16 cellular contexts compared by ENCODE assay signal in genomic region chr17:63984206-63984605, GRCh38. TPM values are rescaled to one million over a fixed set of nuclear protein-coding genes. Genes with fewer than 3 reads are reported as not detected.
A peak's percentile ranks its signal among the peaks of the same experiment; 100 is the strongest.
DNase-seq lines count a peak whose midpoint lies in the region; ATAC-seq and TF ChIP-seq lines count a peak whose summit lies in the region.
"Had no signal": no experiment of that assay in that cellular context is flagged by ENCODE, and none has a peak within 500 bp of the region (broad histone marks: within the 10 kb centered on the region; RNA-seq: fewer than 3 reads in every experiment).

No MANE protein-coding gene starts in this region.

- peaks cover 3% of the 10 kb centered on the region for H3K4me1 ChIP-seq in fibroblast of lung (ENCODE audit: control insufficient read depth, extremely low read depth, insufficient read depth, low read length)
- peaks cover 69 to 83% (median 82%) of the 10 kb centered on the region in 3 donors for H3K4me1 ChIP-seq in skeletal muscle tissue (ENCODE audit: control insufficient read depth in 3 of 3, insufficient read depth in 3 of 3, low read length in 3 of 3)

- no peak overlapping the region for H3K4me3 ChIP-seq in AG09309 (ENCODE audit: control insufficient read depth, low read depth, low read length)
- no peak overlapping the region for H3K4me3 ChIP-seq in fibroblast of lung (replicated peaks in 1 of 4; ENCODE audit: control extremely low read depth in 1 of 4, insufficient read depth in 1 of 4, low read depth in 3 of 4, low read length in 4 of 4)
- H3K4me3 ChIP-seq in skeletal muscle tissue (ENCODE audit: low read length in 3 of 3): peak overlapping the region in 2 of 3 donors; percentile 38 to 52

- H3K4me2 ChIP-seq in fibroblast of lung (ENCODE audit: extremely low read depth, insufficient read depth, low read length): no peak overlapping the region

- no peaks in the 10 kb centered on the region for H4K20me1 ChIP-seq in fibroblast of lung (ENCODE audit: control insufficient read depth, extremely low read depth, insufficient read depth, low read length)

- H2AFZ ChIP-seq in fibroblast of lung (ENCODE audit: low read length): no peak overlapping the region

- H3K9ac ChIP-seq in fibroblast of lung (ENCODE audit: insufficient read depth, low read length) (no peak overlapping the region), skeletal muscle tissue (ENCODE audit: low read depth in 1 of 3, low read length in 3 of 3) (peak overlapping the region; percentile 20 to 77 (median 54))

- H3K79me2 ChIP-seq in fibroblast of lung (ENCODE audit: control insufficient read depth, insufficient read depth, low read length): no peaks in the 10 kb centered on the region

- H3K27me3 ChIP-seq in fibroblast of lung (ENCODE audit: control insufficient read depth, insufficient read depth, low read length) (no peaks in the 10 kb centered on the region), skeletal muscle tissue (ENCODE audit: control insufficient read depth in 3 of 3, insufficient read depth in 3 of 3, low read length in 3 of 3) (no peaks in the 10 kb centered on the region)

- DNase-seq in AG09309 (ENCODE audit: low read depth) (peak; percentile 51), RWPE1 (ENCODE audit: low spot score) (no peak), fibroblast of lung (ENCODE audit: low read depth in 2 of 2) (peak; percentile 63 to 71), GF-D8 (lab: John Stamatoyannopoulos, UW) (no peak)
- DNase-seq in activated T-cell treated with anti-CD3 and anti-CD28 coated beads, Interleukin-2, amount 50 U/mL, for 1 hour: no peak
- DNase-seq: effector CD4-positive, alpha-beta T cell; EL; head of caudate nucleus; nephron progenitor cell; trophoblast cell had no signal

- TF ChIP-seq CTCF in AG09309 (IDR thresholded peaks at IDR 0.05; ENCODE audit: control insufficient read depth, insufficient read depth, low read depth, low read length, missing control alignments) (no peak), RWPE1 (conservative IDR thresholded peaks at IDR 0.05; ENCODE audit: low read depth) (no peak), fibroblast of lung (conservative IDR thresholded peaks at IDR 0.05 in 1 of 2, IDR thresholded peaks at IDR 0.05 in 1 of 2; ENCODE audit: low read depth in 1 of 2, low read length in 2 of 2) (no peak)

- H3K36me3 ChIP-seq in fibroblast of lung (ENCODE audit: control insufficient read depth, insufficient read depth, low read length): no peaks in the 10 kb centered on the region
- H3K36me3 ChIP-seq in skeletal muscle tissue (ENCODE audit: control insufficient read depth in 3 of 3, insufficient read depth in 3 of 3, low read length in 3 of 3): peaks cover 0 to 2% (median 0%) of the 10 kb centered on the region in 3 donors

- no peak for ATAC-seq in HG03039 (IDR thresholded peaks at IDR 0.05; ENCODE audit: unreplicated experiment)
- ATAC-seq in HG02884 (IDR thresholded peaks at IDR 0.05; ENCODE audit: unreplicated experiment): no peak
- ATAC-seq: WTC11 had no signal

- POLR2A ChIA-PET in RWPE1 (lab: Yijun Ruan, JAX; ENCODE audit: low non-redundant PET): no interaction called here

- CTCF ChIA-PET in RWPE1 (lab: Yijun Ruan, JAX): interaction anchor here (0.7 to 1.1 kb wide), 4 partner anchors 37 to 1488 kb away, joined by 3 to 5 read pairs (median 3); no protein-coding TSS in a partner anchor

- H3K9me3 ChIP-seq in fibroblast of lung (ENCODE audit: control insufficient read depth, insufficient read depth, low read depth, low read length): no peaks in the 10 kb centered on the region
- H3K9me3 ChIP-seq in skeletal muscle tissue (ENCODE audit: control insufficient read depth in 3 of 3, low read length in 3 of 3): no peaks in the 10 kb centered on the region

- H3K27ac ChIP-seq in RWPE1: peak overlapping the region; percentile 46
- no peak overlapping the region for H3K27ac ChIP-seq in fibroblast of lung (ENCODE audit: insufficient read depth, low read length)
- H3K27ac ChIP-seq in skeletal muscle tissue (ENCODE audit: low read depth, low read length): peak overlapping the region; percentile 94

RNA-seq across cellular contexts. Expression of gene SCN4A, which starts 11.5 kb away (rescaled TPM):
- total RNA-seq in fibroblast of lung (under 0.01 and 0.83 TPM in 2 replicates), skeletal muscle tissue (32.9 TPM)
- not detected in 2 replicates for polyA plus RNA-seq in fibroblast of lung
- polyA plus RNA-seq in fibroblast of lung (2012): not detected in 2 replicates
- not detected in 2 replicates for polyA minus RNA-seq in fibroblast of lung (ENCODE audit: low replicate concordance)
- total RNA-seq: SK-MEL-5 had no signal
- polyA plus RNA-seq: BJ had no signal

RNA-seq across cellular contexts. Expression of gene PRR29, which starts 13.9 kb away (rescaled TPM):
- total RNA-seq in fibroblast of lung: 0.17 and 0.26 TPM in 2 replicates
- polyA plus RNA-seq in fibroblast of lung: 0.02 and 0.19 TPM in 2 replicates
- 0.12 and 0.22 TPM in 2 replicates for polyA plus RNA-seq in fibroblast of lung (2012)
- polyA minus RNA-seq in fibroblast of lung (ENCODE audit: low replicate concordance): not detected in 2 replicates
- total RNA-seq in skeletal muscle tissue: not detected
- total RNA-seq: SK-MEL-5 had no signal

RNA-seq across cellular contexts. Expression of gene ICAM2, which starts 36.2 kb away (rescaled TPM):
- total RNA-seq in fibroblast of lung (2.6 and 3.5 TPM in 2 replicates), skeletal muscle tissue (43.3 TPM)
- 0.45 and 1.1 TPM in 2 replicates for polyA plus RNA-seq in fibroblast of lung
- polyA plus RNA-seq in fibroblast of lung (2012): 0.56 and 0.96 TPM in 2 replicates
- polyA minus RNA-seq in fibroblast of lung (ENCODE audit: low replicate concordance): 0.56 and 4.3 TPM in 2 replicates

RNA-seq across cellular contexts. Expression of gene CD79B, which starts 52.1 kb away (rescaled TPM):
- total RNA-seq in fibroblast of lung (0.17 and 0.26 TPM in 2 replicates), skeletal muscle tissue (2.1 TPM)
- polyA plus RNA-seq in fibroblast of lung: 0.72 TPM in 1 of 2 replicates, not detected in the other
- polyA plus RNA-seq in fibroblast of lung (2012): 0.36 TPM in 1 of 2 replicates, not detected in the other
- polyA minus RNA-seq in fibroblast of lung (ENCODE audit: low replicate concordance): not detected in 2 replicates

Comparison
In these comparisons a context has a peak if more than half of its experiments do, and no peak if none do; other contexts are left out.
1. DNase-seq: peak in AG09309 (single experiment) and fibroblast of lung (2 of 2); none in RWPE1 (single experiment), activated T-cell treated with anti-CD3 and anti-CD28 coated beads, Interleukin-2, amount 50 U/mL, for 1 hour (single experiment) and GF-D8 (single experiment).
2. H3K4me3 ChIP-seq: peak in skeletal muscle tissue (2 of 3); none in AG09309 (single experiment) and fibroblast of lung (0 of 4).
3. RNA of gene SCN4A, which starts 11.5 kb away (total RNA-seq): 32.9 TPM in skeletal muscle tissue (single experiment); under 0.01 to 0.83 TPM in fibroblast of lung; every median in the first group is over 10 times any median in the second.